In the genomic region with DNA sequence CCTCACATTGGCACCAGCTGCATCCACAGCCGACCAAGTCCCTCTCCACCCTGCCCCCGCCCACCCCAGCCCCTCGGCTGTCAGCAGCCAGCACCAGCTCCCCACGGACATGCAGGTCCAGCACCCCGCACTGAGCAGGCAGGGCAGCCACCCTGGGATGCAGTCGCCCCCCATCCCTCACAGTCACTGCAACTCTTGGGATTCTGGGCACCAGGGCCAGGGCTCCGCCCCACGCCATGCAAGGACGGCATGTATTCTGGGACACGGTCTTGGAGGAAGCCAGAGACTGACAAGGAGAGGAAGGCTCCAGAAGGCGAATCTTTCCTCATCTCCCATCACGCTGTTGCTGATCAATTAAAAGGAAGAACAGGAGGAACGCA, we compare ENCODE assay signal across 1 cellular context.
TF ChIP-seq lines count a peak whose summit lies in the region.

No MANE protein-coding gene starts in this region.

TF ChIP-seq in WTC11, 78 proteins besides CTCF, POLR2A, EP300 and RAD21 (continued from another document):
- TF ChIP-seq, protein P1, sequence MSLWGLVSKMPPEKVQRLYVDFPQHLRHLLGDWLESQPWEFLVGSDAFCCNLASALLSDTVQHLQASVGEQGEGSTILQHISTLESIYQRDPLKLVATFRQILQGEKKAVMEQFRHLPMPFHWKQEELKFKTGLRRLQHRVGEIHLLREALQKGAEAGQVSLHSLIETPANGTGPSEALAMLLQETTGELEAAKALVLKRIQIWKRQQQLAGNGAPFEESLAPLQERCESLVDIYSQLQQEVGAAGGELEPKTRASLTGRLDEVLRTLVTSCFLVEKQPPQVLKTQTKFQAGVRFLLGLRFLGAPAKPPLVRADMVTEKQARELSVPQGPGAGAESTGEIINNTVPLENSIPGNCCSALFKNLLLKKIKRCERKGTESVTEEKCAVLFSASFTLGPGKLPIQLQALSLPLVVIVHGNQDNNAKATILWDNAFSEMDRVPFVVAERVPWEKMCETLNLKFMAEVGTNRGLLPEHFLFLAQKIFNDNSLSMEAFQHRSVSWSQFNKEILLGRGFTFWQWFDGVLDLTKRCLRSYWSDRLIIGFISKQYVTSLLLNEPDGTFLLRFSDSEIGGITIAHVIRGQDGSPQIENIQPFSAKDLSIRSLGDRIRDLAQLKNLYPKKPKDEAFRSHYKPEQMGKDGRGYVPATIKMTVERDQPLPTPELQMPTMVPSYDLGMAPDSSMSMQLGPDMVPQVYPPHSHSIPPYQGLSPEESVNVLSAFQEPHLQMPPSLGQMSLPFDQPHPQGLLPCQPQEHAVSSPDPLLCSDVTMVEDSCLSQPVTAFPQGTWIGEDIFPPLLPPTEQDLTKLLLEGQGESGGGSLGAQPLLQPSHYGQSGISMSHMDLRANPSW (CRISPR knock-in tag; conservative IDR thresholded peaks at IDR 0.05; ENCODE audit: low read depth) = no peak
- TF ChIP-seq IRF2 (CRISPR knock-in tag; IDR thresholded peaks at IDR 0.05; ENCODE audit: borderline replicate concordance, low read depth) = no peak
- TF ChIP-seq, protein P2, sequence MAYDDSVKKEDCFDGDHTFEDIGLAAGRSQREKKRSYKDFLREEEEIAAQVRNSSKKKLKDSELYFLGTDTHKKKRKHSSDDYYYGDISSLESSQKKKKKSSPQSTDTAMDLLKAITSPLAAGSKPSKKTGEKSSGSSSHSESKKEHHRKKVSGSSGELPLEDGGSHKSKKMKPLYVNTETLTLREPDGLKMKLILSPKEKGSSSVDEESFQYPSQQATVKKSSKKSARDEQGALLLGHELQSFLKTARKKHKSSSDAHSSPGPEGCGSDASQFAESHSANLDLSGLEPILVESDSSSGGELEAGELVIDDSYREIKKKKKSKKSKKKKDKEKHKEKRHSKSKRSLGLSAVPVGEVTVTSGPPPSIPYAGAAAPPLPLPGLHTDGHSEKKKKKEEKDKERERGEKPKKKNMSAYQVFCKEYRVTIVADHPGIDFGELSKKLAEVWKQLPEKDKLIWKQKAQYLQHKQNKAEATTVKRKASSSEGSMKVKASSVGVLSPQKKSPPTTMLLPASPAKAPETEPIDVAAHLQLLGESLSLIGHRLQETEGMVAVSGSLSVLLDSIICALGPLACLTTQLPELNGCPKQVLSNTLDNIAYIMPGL (CRISPR knock-in tag; IDR thresholded peaks at IDR 0.05) = no peak
- no peak for TF ChIP-seq ZNF263 (CRISPR knock-in tag; IDR thresholded peaks at IDR 0.05; ENCODE audit: low read depth)
- TF ChIP-seq, protein P3, sequence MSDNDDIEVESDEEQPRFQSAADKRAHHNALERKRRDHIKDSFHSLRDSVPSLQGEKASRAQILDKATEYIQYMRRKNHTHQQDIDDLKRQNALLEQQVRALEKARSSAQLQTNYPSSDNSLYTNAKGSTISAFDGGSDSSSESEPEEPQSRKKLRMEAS (CRISPR knock-in tag; IDR thresholded peaks at IDR 0.05) = no peak
- no peak for TF ChIP-seq FOXJ3 (CRISPR knock-in tag; IDR thresholded peaks at IDR 0.05; ENCODE audit: borderline replicate concordance)
- TF ChIP-seq, protein P4, sequence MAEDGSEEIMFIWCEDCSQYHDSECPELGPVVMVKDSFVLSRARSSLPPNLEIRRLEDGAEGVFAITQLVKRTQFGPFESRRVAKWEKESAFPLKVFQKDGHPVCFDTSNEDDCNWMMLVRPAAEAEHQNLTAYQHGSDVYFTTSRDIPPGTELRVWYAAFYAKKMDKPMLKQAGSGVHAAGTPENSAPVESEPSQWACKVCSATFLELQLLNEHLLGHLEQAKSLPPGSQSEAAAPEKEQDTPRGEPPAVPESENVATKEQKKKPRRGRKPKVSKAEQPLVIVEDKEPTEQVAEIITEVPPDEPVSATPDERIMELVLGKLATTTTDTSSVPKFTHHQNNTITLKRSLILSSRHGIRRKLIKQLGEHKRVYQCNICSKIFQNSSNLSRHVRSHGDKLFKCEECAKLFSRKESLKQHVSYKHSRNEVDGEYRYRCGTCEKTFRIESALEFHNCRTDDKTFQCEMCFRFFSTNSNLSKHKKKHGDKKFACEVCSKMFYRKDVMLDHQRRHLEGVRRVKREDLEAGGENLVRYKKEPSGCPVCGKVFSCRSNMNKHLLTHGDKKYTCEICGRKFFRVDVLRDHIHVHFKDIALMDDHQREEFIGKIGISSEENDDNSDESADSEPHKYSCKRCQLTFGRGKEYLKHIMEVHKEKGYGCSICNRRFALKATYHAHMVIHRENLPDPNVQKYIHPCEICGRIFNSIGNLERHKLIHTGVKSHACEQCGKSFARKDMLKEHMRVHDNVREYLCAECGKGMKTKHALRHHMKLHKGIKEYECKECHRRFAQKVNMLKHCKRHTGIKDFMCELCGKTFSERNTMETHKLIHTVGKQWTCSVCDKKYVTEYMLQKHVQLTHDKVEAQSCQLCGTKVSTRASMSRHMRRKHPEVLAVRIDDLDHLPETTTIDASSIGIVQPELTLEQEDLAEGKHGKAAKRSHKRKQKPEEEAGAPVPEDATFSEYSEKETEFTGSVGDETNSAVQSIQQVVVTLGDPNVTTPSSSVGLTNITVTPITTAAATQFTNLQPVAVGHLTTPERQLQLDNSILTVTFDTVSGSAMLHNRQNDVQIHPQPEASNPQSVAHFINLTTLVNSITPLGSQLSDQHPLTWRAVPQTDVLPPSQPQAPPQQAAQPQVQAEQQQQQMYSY (CRISPR knock-in tag; IDR thresholded peaks at IDR 0.05) = no peak
- TF ChIP-seq, protein P5, sequence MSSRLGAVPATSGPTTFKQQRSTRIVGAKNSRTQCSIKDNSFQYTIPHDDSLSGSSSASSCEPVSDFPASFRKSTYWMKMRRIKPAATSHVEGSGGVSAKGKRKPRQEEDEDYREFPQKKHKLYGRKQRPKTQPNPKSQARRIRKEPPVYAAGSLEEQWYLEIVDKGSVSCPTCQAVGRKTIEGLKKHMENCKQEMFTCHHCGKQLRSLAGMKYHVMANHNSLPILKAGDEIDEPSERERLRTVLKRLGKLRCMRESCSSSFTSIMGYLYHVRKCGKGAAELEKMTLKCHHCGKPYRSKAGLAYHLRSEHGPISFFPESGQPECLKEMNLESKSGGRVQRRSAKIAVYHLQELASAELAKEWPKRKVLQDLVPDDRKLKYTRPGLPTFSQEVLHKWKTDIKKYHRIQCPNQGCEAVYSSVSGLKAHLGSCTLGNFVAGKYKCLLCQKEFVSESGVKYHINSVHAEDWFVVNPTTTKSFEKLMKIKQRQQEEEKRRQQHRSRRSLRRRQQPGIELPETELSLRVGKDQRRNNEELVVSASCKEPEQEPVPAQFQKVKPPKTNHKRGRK (CRISPR knock-in tag; IDR thresholded peaks at IDR 0.05; ENCODE audit: borderline replicate concordance) = no peak
- TF ChIP-seq, protein P6, sequence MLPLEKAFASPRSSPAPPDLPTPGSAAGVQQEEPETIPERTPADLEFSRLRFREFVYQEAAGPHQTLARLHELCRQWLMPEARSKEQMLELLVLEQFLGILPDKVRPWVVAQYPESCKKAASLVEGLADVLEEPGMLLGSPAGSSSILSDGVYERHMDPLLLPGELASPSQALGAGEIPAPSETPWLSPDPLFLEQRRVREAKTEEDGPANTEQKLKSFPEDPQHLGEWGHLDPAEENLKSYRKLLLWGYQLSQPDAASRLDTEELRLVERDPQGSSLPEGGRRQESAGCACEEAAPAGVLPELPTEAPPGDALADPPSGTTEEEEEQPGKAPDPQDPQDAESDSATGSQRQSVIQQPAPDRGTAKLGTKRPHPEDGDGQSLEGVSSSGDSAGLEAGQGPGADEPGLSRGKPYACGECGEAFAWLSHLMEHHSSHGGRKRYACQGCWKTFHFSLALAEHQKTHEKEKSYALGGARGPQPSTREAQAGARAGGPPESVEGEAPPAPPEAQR (CRISPR knock-in tag; IDR thresholded peaks at IDR 0.05) = no peak
- TF ChIP-seq ZNF138 (CRISPR knock-in tag; conservative IDR thresholded peaks at IDR 0.05) = no peak
- no peak for TF ChIP-seq NFATC4 (CRISPR knock-in tag; IDR thresholded peaks at IDR 0.05)
TF ChIP-seq in WTC11: peak in this region for 0.
